Comparison of ENCODE assay signal across 8 cellular contexts in the genomic region with DNA sequence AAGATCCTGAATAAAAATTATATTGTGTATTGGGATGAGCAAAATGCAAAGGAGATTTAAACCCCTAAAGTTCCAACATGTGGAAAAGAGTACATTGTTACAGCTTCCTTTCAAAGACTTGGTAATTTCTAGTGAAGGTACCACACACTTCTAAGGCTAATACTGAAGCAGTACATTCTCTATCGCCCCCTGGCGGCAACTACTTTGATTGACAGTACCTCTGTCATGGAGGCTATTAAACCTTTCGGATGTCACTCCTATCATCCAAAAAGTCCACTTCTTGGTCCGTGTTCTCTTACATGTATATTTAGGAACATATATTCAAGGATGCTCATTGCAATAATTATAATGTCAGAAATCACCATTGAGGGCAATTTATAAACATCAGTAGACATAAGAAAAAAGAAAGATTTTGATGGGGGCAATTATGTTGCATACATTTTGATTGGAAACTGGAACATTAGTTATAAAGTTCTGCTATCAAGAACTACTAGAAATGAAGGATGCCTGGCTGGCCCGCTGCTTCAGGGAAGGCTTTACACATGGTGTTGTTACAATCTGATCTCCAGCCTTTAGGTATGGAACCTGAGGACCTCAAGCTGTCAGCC.
DNase-seq lines count a peak whose midpoint lies in the region; ATAC-seq and TF ChIP-seq lines count a peak whose summit lies in the region.

No MANE protein-coding gene starts in this region.

- intact Hi-C loops in activated B cell treated with CpG ODN at 0.5 μM for 24 hours (cut with micrococcal nuclease) = loop anchor here (1.0 kb wide), 3 partner anchors 541 to 910 kb away; no protein-coding TSS in a partner anchor

- peak; percentile 38 for DNase-seq in AG08395 (ENCODE audit: low spot score)
- peak; percentile 67 for DNase-seq in NCI-H2171 treated with DMSO at 0.1 percent for 48 hours (lab: John Stamatoyannopoulos, UW)
- peak; percentile 25 for DNase-seq in activated B cell treated with CpG ODN at 0.5 μM for 24 hours
- peak; percentile 12 for DNase-seq in central memory CD4-positive, alpha-beta T cell
- DNase-seq in left kidney (ENCODE audit: low read depth, low spot score) = peak; percentile 81
- DNase-seq in stimulated activated CD4-positive, alpha-beta T cell treated with anti-CD3 and anti-CD28 coated beads, Interleukin-4, amount 100 ng/mL, for 48 hours (ENCODE audit: low read depth in 2 of 2) = peak; percentile 58 to 76

- peaks cover 2% of the 10 kb centered on the region for H3K27me3 Mint-ChIP-seq in activated B cell treated with CpG ODN at 0.5 μM for 24 hours

- POLR2A ChIA-PET in activated B cell treated with CpG ODN at 0.5 μM for 24 hours (lab: Charles Lee) = no interaction called here

- H3K9me3 Mint-ChIP-seq in activated B cell treated with CpG ODN at 0.5 μM for 24 hours = no peaks in the 10 kb centered on the region

- CTCF ChIA-PET in activated B cell treated with CpG ODN at 0.5 μM for 24 hours (lab: Charles Lee) = interaction anchor here (0.6 to 0.7 kb wide), 3 partner anchors 10 to 713 kb away, joined by 3 to 7 read pairs (median 3); no protein-coding TSS in a partner anchor

- TF ChIP-seq CTCF in activated B cell treated with CpG ODN at 0.5 μM for 24 hours (IDR thresholded peaks at IDR 0.05) = peak; percentile 82

- H3K27ac Mint-ChIP-seq in activated B cell treated with CpG ODN at 0.5 μM for 24 hours = no peak overlapping the region

- no peaks in the 10 kb centered on the region for H3K36me3 Mint-ChIP-seq in activated B cell treated with CpG ODN at 0.5 μM for 24 hours (ENCODE audit: low read depth)

- H3K4me3 Mint-ChIP-seq in activated B cell treated with CpG ODN at 0.5 μM for 24 hours = no peak overlapping the region

- ATAC-seq in GM18867 (IDR thresholded peaks at IDR 0.05; ENCODE audit: unreplicated experiment) = peak; percentile 99
- ATAC-seq in HG03064 (IDR thresholded peaks at IDR 0.05; ENCODE audit: low read depth, unreplicated experiment) = peak; percentile 98
- peak; percentile 75 for ATAC-seq in activated B cell treated with CpG ODN at 0.5 μM for 24 hours (ENCODE audit: low read depth)

- no peaks in the 10 kb centered on the region for H3K4me1 Mint-ChIP-seq in activated B cell treated with CpG ODN at 0.5 μM for 24 hours

Comparison
In these comparisons a context has a peak if more than half of its experiments do, and no peak if none do; other contexts are left out.
1. Peak in every context shown above with its lines: DNase-seq and ATAC-seq.
2. DNase-seq: peak in every context shown above with its lines; median percentile 81 in left kidney; 67 in NCI-H2171 treated with DMSO at 0.1 percent for 48 hours; 67 in stimulated activated CD4-positive, alpha-beta T cell treated with anti-CD3 and anti-CD28 coated beads, Interleukin-4, amount 100 ng/mL, for 48 hours; 38 in AG08395; 25 in activated B cell treated with CpG ODN at 0.5 μM for 24 hours; 12 in central memory CD4-positive, alpha-beta T cell.